8 cellular contexts compared by ENCODE assay signal in the genomic region with DNA sequence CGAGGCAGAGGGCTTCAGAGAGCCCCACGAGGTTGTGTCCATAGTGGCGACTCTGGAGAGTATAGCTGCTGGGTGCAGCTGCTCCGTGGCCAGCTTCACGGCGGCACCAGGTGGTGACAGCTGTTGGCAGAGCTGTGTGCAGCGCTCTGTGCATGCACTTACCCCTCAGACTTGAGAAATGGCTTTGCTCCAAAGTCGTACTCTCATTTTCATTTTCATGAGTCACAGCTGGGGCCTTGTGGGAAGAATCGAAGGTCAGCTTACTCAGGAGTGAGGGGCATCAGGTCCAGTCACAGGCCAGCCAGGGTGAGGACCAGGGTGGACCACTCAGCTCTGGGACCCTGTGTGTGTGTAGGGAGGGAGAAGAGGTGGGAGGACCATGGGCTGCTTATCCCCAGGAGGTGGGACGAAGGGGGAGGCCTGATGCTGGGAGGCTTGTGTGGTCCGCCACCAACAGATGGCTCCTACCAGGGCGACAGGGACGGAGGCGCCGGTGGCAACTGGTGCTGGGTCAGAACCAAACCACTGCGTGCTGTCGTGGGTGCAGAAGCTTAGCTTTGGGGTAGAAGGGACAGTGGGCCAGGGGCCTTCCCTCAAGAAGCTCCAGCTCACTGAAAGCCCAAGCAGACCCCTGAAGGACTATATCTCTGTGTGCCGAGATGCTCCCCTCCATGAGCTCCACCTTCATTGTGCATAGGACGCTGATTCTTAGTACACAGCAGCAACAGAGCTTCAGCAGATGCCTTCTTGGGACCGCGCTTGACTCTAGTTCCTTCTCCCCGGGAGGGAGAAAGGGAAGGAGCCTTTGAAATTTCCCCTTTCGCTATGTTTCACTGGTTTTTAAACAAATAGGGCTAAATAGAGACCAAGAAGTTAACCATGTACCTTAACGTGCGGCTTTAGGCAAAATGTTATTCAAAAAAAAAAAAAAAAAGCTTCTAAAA.
DNase-seq lines count a peak whose midpoint lies in the region; TF ChIP-seq lines count a peak whose summit lies in the region.

No MANE protein-coding gene starts in this region.

- H3K9me3 ChIP-seq in GM23248 (ENCODE audit: low read depth) (no peaks in the 10 kb centered on the region), endodermal cell (ENCODE audit: control insufficient read depth, low read length) (no peaks in the 10 kb centered on the region), suprapubic skin (no peaks in the 10 kb centered on the region)

- no peaks in the 10 kb centered on the region for H3F3A ChIP-seq in GM23248 (ENCODE audit: insufficient read depth)

- H3K9me3 Mint-ChIP-seq in stimulated activated naive CD8-positive, alpha-beta T cell treated with anti-CD3 and anti-CD28 coated beads, Interleukin-15, Interleukin-2, amounts not matched to agents 100 ng/mL and 50 ng/mL, for 24 hours: no peaks in the 10 kb centered on the region
- no peaks in the 10 kb centered on the region for H3K9me3 Mint-ChIP-seq in endodermal cell

- H3K36me3 Mint-ChIP-seq in stimulated activated naive CD8-positive, alpha-beta T cell treated with anti-CD3 and anti-CD28 coated beads, Interleukin-15, Interleukin-2, amounts not matched to agents 100 ng/mL and 50 ng/mL, for 24 hours (ENCODE audit: low read depth): peaks cover 34% of the 10 kb centered on the region
- H3K36me3 Mint-ChIP-seq in endodermal cell (ENCODE audit: low read depth): peaks cover 10% of the 10 kb centered on the region

- no peak overlapping the region for H3K9ac ChIP-seq in GM23248
- no peak overlapping the region for H3K9ac ChIP-seq in endodermal cell (ENCODE audit: extremely low read depth, low read length, poor library complexity, severe bottlenecking)

- H3K4me3 Mint-ChIP-seq in stimulated activated naive CD8-positive, alpha-beta T cell treated with anti-CD3 and anti-CD28 coated beads, Interleukin-15, Interleukin-2, amounts not matched to agents 100 ng/mL and 50 ng/mL, for 24 hours: peak overlapping the region; percentile 69
- no peak overlapping the region for H3K4me3 Mint-ChIP-seq in endodermal cell

- no peak overlapping the region for H2AFZ ChIP-seq in GM23248

- DNase-seq in activated CD4-positive, alpha-beta T cell treated with anti-CD3 and anti-CD28 coated beads for 48 hours: peak; percentile 58
- no peak for DNase-seq in activated CD4-positive, alpha-beta T cell treated with anti-CD3 and anti-CD28 coated beads, Interleukin-2, amount 50 U/mL, for 4 hours
- peak; percentile 34 for DNase-seq in GM23248
- DNase-seq in MV-4-11 (lab: John Stamatoyannopoulos, UW): peak; percentile 74
- DNase-seq in fibroblast of mammary gland (ENCODE audit: low read depth): peak; percentile 26
- no peak for DNase-seq in endodermal cell
- no peak for DNase-seq in suprapubic skin (ENCODE audit: low spot score in 2 of 2)

- TF ChIP-seq CTCF in fibroblast of mammary gland (conservative IDR thresholded peaks at IDR 0.05; ENCODE audit: control insufficient read depth, insufficient read depth, low read depth, low read length) (no peak), endodermal cell (conservative IDR thresholded peaks at IDR 0.05) (no peak), suprapubic skin (IDR thresholded peaks at IDR 0.05) (no peak)

- H3K36me3 ChIP-seq in GM23248 (ENCODE audit: low read depth) (no peaks in the 10 kb centered on the region), endodermal cell (ENCODE audit: control insufficient read depth, insufficient read depth, low read length) (peaks cover 31% of the 10 kb centered on the region), suprapubic skin (no peaks in the 10 kb centered on the region)

- no peak for TF ChIP-seq POLR2A in suprapubic skin (IDR thresholded peaks at IDR 0.05)

- H4K20me1 ChIP-seq in GM23248 (ENCODE audit: insufficient read depth): no peaks in the 10 kb centered on the region

- H3K4me1 ChIP-seq in GM23248 (ENCODE audit: insufficient read depth): no peaks in the 10 kb centered on the region
- H3K4me1 ChIP-seq in endodermal cell (ENCODE audit: control insufficient read depth, insufficient read depth, low read length): peaks cover 2% of the 10 kb centered on the region
- H3K4me1 ChIP-seq in suprapubic skin: peaks cover 12% of the 10 kb centered on the region

- in situ Hi-C loops in GM23248 (cut with MboI): no loop called here

- 63% methylated on average over 24 to 25 of the region's 25 CpGs for WGBS in GM23248 (ENCODE audit: low coverage in 1 of 2, low lambda C conversion rate in 2 of 2, missing lambda C conversion rate in 2 of 2), 2 experiments
- WGBS in endodermal cell (ENCODE audit: insufficient coverage in 1 of 2, insufficient read length in 1 of 2), 2 experiments: 91 to 98% methylated on average over 16 to 25 of the region's 25 CpGs
- WGBS in suprapubic skin: 74% methylated on average over 21 of the region's 25 CpGs

- no peaks in the 10 kb centered on the region for H3K4me1 Mint-ChIP-seq in stimulated activated naive CD8-positive, alpha-beta T cell treated with anti-CD3 and anti-CD28 coated beads, Interleukin-15, Interleukin-2, amounts not matched to agents 100 ng/mL and 50 ng/mL, for 24 hours (ENCODE audit: low read depth)
- no peaks in the 10 kb centered on the region for H3K4me1 Mint-ChIP-seq in endodermal cell

- no peak overlapping the region for H3K27ac ChIP-seq in GM23248
- no peak overlapping the region for H3K27ac ChIP-seq in endodermal cell (ENCODE audit: low read depth, low read length)
- H3K27ac ChIP-seq in suprapubic skin: no peak overlapping the region

- H3K27me3 Mint-ChIP-seq in stimulated activated naive CD8-positive, alpha-beta T cell treated with anti-CD3 and anti-CD28 coated beads, Interleukin-15, Interleukin-2, amounts not matched to agents 100 ng/mL and 50 ng/mL, for 24 hours: no peaks in the 10 kb centered on the region
- no peaks in the 10 kb centered on the region for H3K27me3 Mint-ChIP-seq in endodermal cell (ENCODE audit: insufficient read depth)

- H3K27ac Mint-ChIP-seq in stimulated activated naive CD8-positive, alpha-beta T cell treated with anti-CD3 and anti-CD28 coated beads, Interleukin-15, Interleukin-2, amounts not matched to agents 100 ng/mL and 50 ng/mL, for 24 hours: no peak overlapping the region
- H3K27ac Mint-ChIP-seq in endodermal cell: no peak overlapping the region

- no peak overlapping the region for H3K4me3 ChIP-seq in GM23248
- no peak overlapping the region for H3K4me3 ChIP-seq in fibroblast of mammary gland (ENCODE audit: control insufficient read depth, low read depth, low read length)
- H3K4me3 ChIP-seq in endodermal cell (ENCODE audit: low read length): no peak overlapping the region
- H3K4me3 ChIP-seq in suprapubic skin: no peak overlapping the region

- H3K79me2 ChIP-seq in GM23248 (ENCODE audit: insufficient read depth): no peaks in the 10 kb centered on the region

- no peaks in the 10 kb centered on the region for H3K9me2 ChIP-seq in GM23248 (ENCODE audit: insufficient read depth)

- TF ChIP-seq EP300 in suprapubic skin (IDR thresholded peaks at IDR 0.05): no peak

- H3K27me3 ChIP-seq in GM23248 (replicated peaks; ENCODE audit: insufficient read depth) (no peaks in the 10 kb centered on the region), endodermal cell (ENCODE audit: control insufficient read depth, insufficient read depth, low read length, poor library complexity, severe bottlenecking) (no peaks in the 10 kb centered on the region), suprapubic skin (no peaks in the 10 kb centered on the region)

- no peak overlapping the region for H3K4me2 ChIP-seq in GM23248 (ENCODE audit: unreplicated experiment)

Comparison
In these comparisons a context has a peak if more than half of its experiments do, and no peak if none do; other contexts are left out.
1. DNase-seq: peak in activated CD4-positive, alpha-beta T cell treated with anti-CD3 and anti-CD28 coated beads for 48 hours (single experiment), GM23248 (single experiment), MV-4-11 (single experiment) and fibroblast of mammary gland (single experiment); none in activated CD4-positive, alpha-beta T cell treated with anti-CD3 and anti-CD28 coated beads, Interleukin-2, amount 50 U/mL, for 4 hours (0 of 2), endodermal cell (single experiment) and suprapubic skin (0 of 2).